ENCODE assay signal across 1 cellular context in the genomic region with DNA sequence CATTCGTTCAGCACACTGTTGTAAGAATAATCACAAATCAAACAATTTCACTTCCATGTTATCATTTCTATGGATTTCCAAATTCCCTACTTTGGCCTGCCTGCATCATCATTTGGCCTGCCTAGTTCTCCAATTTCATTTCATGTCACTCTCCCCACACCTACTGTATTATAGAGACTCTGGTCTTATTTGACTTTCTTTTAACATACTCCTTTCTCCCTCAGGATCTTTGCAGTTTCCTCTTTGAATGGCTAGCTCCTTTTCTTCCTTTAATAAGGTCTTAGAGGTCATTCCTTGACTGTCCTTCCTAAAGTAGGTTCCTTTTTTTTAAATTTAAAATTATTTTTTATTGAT.
TF ChIP-seq lines count a peak whose summit lies in the region.

No MANE protein-coding gene starts in this region.

TF ChIP-seq in HepG2, 621 proteins besides CTCF, POLR2A, EP300 and RAD21:
- TF ChIP-seq ZFAT (CRISPR knock-in tag; conservative IDR thresholded peaks at IDR 0.05) = no peak
- no peak for TF ChIP-seq CBX5 (CRISPR knock-in tag; IDR thresholded peaks at IDR 0.05; ENCODE audit: borderline replicate concordance)
- no peak for TF ChIP-seq ZNF746 (CRISPR knock-in tag; IDR thresholded peaks at IDR 0.05)
- TF ChIP-seq, protein P1, sequence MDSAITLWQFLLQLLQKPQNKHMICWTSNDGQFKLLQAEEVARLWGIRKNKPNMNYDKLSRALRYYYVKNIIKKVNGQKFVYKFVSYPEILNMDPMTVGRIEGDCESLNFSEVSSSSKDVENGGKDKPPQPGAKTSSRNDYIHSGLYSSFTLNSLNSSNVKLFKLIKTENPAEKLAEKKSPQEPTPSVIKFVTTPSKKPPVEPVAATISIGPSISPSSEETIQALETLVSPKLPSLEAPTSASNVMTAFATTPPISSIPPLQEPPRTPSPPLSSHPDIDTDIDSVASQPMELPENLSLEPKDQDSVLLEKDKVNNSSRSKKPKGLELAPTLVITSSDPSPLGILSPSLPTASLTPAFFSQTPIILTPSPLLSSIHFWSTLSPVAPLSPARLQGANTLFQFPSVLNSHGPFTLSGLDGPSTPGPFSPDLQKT (CRISPR knock-in tag; IDR thresholded peaks at IDR 0.05; ENCODE audit: borderline replicate concordance) = no peak
- TF ChIP-seq HES4 (CRISPR knock-in tag; IDR thresholded peaks at IDR 0.05; ENCODE audit: borderline replicate concordance) = no peak
- no peak for TF ChIP-seq MIER3 (CRISPR knock-in tag; IDR thresholded peaks at IDR 0.05; ENCODE audit: borderline replicate concordance)
